Comparison of ENCODE assay signal across 16 cellular contexts in genomic region chr16:84786605-84787302, GRCh38. TPM values are rescaled to one million over a fixed set of nuclear protein-coding genes. Genes with fewer than 3 reads are reported as not detected.
DNase-seq lines count a peak whose midpoint lies in the region; ATAC-seq and TF ChIP-seq lines count a peak whose summit lies in the region.
"Had no signal": no experiment of that assay in that cellular context is flagged by ENCODE, and none has a peak within 500 bp of the region (broad histone marks: within the 10 kb centered on the region; RNA-seq: fewer than 3 reads in every experiment).

No MANE protein-coding gene starts in this region.

- H3K4me3 ChIP-seq in Panc1 (ENCODE audit: low read depth in 2 of 2, low read length in 2 of 2), result no peak overlapping the region
- no peak overlapping the region for H3K4me3 ChIP-seq in adrenal gland
- H3K4me3 ChIP-seq: GM23248, skin epidermis had no signal

- TF ChIP-seq CTCF in Panc1 (IDR thresholded peaks at IDR 0.05) (no peak), adrenal gland (IDR thresholded peaks at IDR 0.05) (no peak)

- H3K9me3 ChIP-seq in Panc1 (ENCODE audit: control insufficient read depth, insufficient read depth, low read depth, low read length), result no peaks in the 10 kb centered on the region
- no peaks in the 10 kb centered on the region for H3K9me3 ChIP-seq in adrenal gland (replicated peaks in 1 of 3)

- POLR2A ChIA-PET in Panc1 (lab: Charles Lee), result interaction anchor here (0.6 kb wide), 1 partner anchor 108 kb away, joined by 3 read pairs; no protein-coding TSS in a partner anchor

- DNase-seq in COLO668 (lab: John Stamatoyannopoulos, UW; ENCODE audit: unreplicated experiment), result peak; percentile 89
- peak; percentile 72 for DNase-seq in NCI-H1105 treated with DMSO at 0.1 percent for 48 hours (lab: John Stamatoyannopoulos, UW)
- no peak for DNase-seq in Panc1 (ENCODE audit: low read depth, low spot score)
- DNase-seq in iPS-NIHi11 (ENCODE audit: low spot score), result peak; percentile 54
- DNase-seq in iPS-NIHi7 (ENCODE audit: extremely low spot score), result no peak
- no peak for DNase-seq in adrenal gland
- DNase-seq: activated B cell treated with CpG ODN at 0.5 μM for 24 hours; activated CD8-positive, alpha-beta memory T cell treated with anti-CD3 and anti-CD28 coated beads, Interleukin-2, amount 10 ng/mL, durations not matched to agents 7 days and 5 days; mesendoderm; NCI-H1436 treated with DMSO at 0.1 percent for 48 hours; occipital lobe; stimulated activated naive CD8-positive, alpha-beta T cell treated with anti-CD3 and anti-CD28 coated beads, Interleukin-15, amount 100 ng/mL, for 72 hours had no signal

- in situ Hi-C loops in Panc1 (cut with HindIII; ENCODE audit: low pct_unique_long_range_greater_than_20kb, low sequenced_read_pairs), result no loop called here

- H3K27ac ChIP-seq in Panc1 (ENCODE audit: low read length) (no peak overlapping the region), adrenal gland (no peak overlapping the region)
- H3K27ac ChIP-seq: GM23248 had no signal

- no TSS peak for BruUV-seq in Panc1 (replicated peaks; lab: Mats Ljungman, UMichigan)

- TF ChIP-seq POLR2A in adrenal gland (IDR thresholded peaks at IDR 0.05), result no peak

- H3K27me3 ChIP-seq in Panc1 (ENCODE audit: control insufficient read depth, insufficient read depth, low read length) (no peaks in the 10 kb centered on the region), adrenal gland (no peaks in the 10 kb centered on the region)

- ATAC-seq in Panc1, result 0 out of 2 replicates have a peak, but pooled peaks have one; percentile 22
- no peak for ATAC-seq in GM18907 (IDR thresholded peaks at IDR 0.05; ENCODE audit: unreplicated experiment)
- ATAC-seq in GM19351 (IDR thresholded peaks at IDR 0.05; ENCODE audit: unreplicated experiment), result no peak
- ATAC-seq: activated CD8-positive, alpha-beta memory T cell treated with anti-CD3 and anti-CD28 coated beads, Interleukin-2, amount 10 ng/mL, durations not matched to agents 7 days and 5 days; stimulated activated naive CD8-positive, alpha-beta T cell treated with anti-CD3 and anti-CD28 coated beads, Interleukin-15, amount 100 ng/mL, for 72 hours had no signal

- no peaks in the 10 kb centered on the region for H3K36me3 ChIP-seq in Panc1 (ENCODE audit: control insufficient read depth, insufficient read depth, low read length)
- no peaks in the 10 kb centered on the region for H3K36me3 ChIP-seq in adrenal gland (replicated peaks in 1 of 2)

- CTCF ChIA-PET in Panc1 (lab: Charles Lee), result no interaction called here

- intact Hi-C loops in Panc1 (cut with micrococcal nuclease; ENCODE audit: unreplicated experiment) (no loop called here), adrenal gland (cut with DNase I) (no loop called here)

- H3K4me1 ChIP-seq in Panc1 (ENCODE audit: control insufficient read depth, insufficient read depth, low read length) (peaks cover 5% of the 10 kb centered on the region; the same call in 1 of the 2 replicates), adrenal gland (replicated peaks in 1 of 2) (peaks cover 0 to 3% of the 10 kb centered on the region in 2 donors)

- WGBS in adrenal gland, 4 donors, result 67 to 87% (median 81%) methylated on average over 1 to 13 of the region's 13 CpGs

RNA-seq across cellular contexts. Expression of gene CRISPLD2, which starts 33.0 kb away (rescaled TPM):
- total RNA-seq in Panc1 (2021; ENCODE audit: unreplicated experiment), result 12.9 TPM
- polyA plus RNA-seq in Panc1 (2012; ENCODE audit: insufficient read length), result 5.1 TPM
- 100 to 1,000 TPM in 3 of 8 donors, 10 to 100 TPM in 5; 34.6 to 362 (median 85.3) TPM for total RNA-seq in adrenal gland
- 10 to 100 TPM; 21.0 to 43.8 (median 42.1) TPM for polyA plus RNA-seq in adrenal gland
- total RNA-seq: activated B cell treated with CpG ODN at 0.5 μM for 24 hours; activated CD8-positive, alpha-beta memory T cell treated with anti-CD3 and anti-CD28 coated beads, Interleukin-2, amount 10 ng/mL, durations not matched to agents 7 days and 5 days had no signal

Comparison
In these comparisons a context has a peak if more than half of its experiments do, and no peak if none do; other contexts are left out.
1. DNase-seq: peak in COLO668 (single experiment), NCI-H1105 treated with DMSO at 0.1 percent for 48 hours (single experiment) and iPS-NIHi11 (single experiment); none in Panc1 (single experiment), iPS-NIHi7 (single experiment) and adrenal gland (0 of 7).